Comparison of ENCODE assay signal across 9 cellular contexts in genomic region chr19:12676384-12676792, GRCh38. TPM values are rescaled to one million over a fixed set of nuclear protein-coding genes. Genes with fewer than 3 reads are reported as not detected.
DNase-seq lines count a peak whose midpoint lies in the region; ATAC-seq and TF ChIP-seq lines count a peak whose summit lies in the region.
"Had no signal": no experiment of that assay in that cellular context is flagged by ENCODE, and none has a peak within 500 bp of the region (broad histone marks: within the 10 kb centered on the region; RNA-seq: fewer than 3 reads in every experiment).

No MANE protein-coding gene starts in this region.

- H3K27ac ChIP-seq in OCI-LY3 (ENCODE audit: low read length) = no peak overlapping the region
- H3K27ac ChIP-seq: SK-N-MC had no signal

- peaks cover 35 to 39% of the 10 kb centered on the region in 2 donors for H3K4me1 Mint-ChIP-seq in natural killer cell treated with Interleukin-12 subunit alpha and Interleukin-12 subunit beta and Interleukin-15 and Interleukin-18, amount 100 ng/mL, for 72 hours (ENCODE audit: low read depth in 2 of 2)

- H3K27me3 ChIP-seq in OCI-LY3 (ENCODE audit: low read depth, low read length) = no peaks in the 10 kb centered on the region

- H2AFZ ChIP-seq in OCI-LY3 (ENCODE audit: low read depth, low read length) = no peak overlapping the region

- H3K9me3 ChIP-seq in OCI-LY3 (ENCODE audit: insufficient read depth, low read length) = no peaks in the 10 kb centered on the region

- peak; percentile 44 to 49 for ATAC-seq in natural killer cell treated with Interleukin-12 subunit alpha and Interleukin-12 subunit beta and Interleukin-15 and Interleukin-18, amount 100 ng/mL, for 72 hours
- ATAC-seq in HG02970 (IDR thresholded peaks at IDR 0.05; ENCODE audit: low FRiP score, unreplicated experiment) = no peak

- DNase-seq in COLO668 (lab: John Stamatoyannopoulos, UW; ENCODE audit: unreplicated experiment) = peak; percentile 85
- DNase-seq in HT-29 (ENCODE audit: low spot score) = peak; percentile 81
- peak; percentile 87 for DNase-seq in activated CD8-positive, alpha-beta memory T cell treated with anti-CD3 and anti-CD28 coated beads, Interleukin-2, amount 50 U/mL, for 4 hours
- DNase-seq in epithelial cell of proximal tubule (ENCODE audit: low read depth) = no peak
- peak; percentile 84 for DNase-seq in natural killer cell treated with Interleukin-12 subunit alpha and Interleukin-12 subunit beta and Interleukin-15 and Interleukin-18, amount 100 ng/mL, for 72 hours (ENCODE audit: low spot score)
- peak; percentile 83 for DNase-seq in stimulated activated naive CD4-positive, alpha-beta T cell treated with Interleukin-2 at 50 U/mL for 16 hours (lab: John Stamatoyannopoulos, UW)

- no peak overlapping the region for H3K4me3 Mint-ChIP-seq in natural killer cell treated with Interleukin-12 subunit alpha and Interleukin-12 subunit beta and Interleukin-15 and Interleukin-18, amount 100 ng/mL, for 72 hours

- H3K9me3 Mint-ChIP-seq in natural killer cell treated with Interleukin-12 subunit alpha and Interleukin-12 subunit beta and Interleukin-15 and Interleukin-18, amount 100 ng/mL, for 72 hours = no peaks in the 10 kb centered on the region

- H3K36me3 Mint-ChIP-seq in natural killer cell treated with Interleukin-12 subunit alpha and Interleukin-12 subunit beta and Interleukin-15 and Interleukin-18, amount 100 ng/mL, for 72 hours = peaks cover 17% of the 10 kb centered on the region

- TF ChIP-seq CTCF in OCI-LY3 (IDR thresholded peaks at IDR 0.05; ENCODE audit: low read depth, low read length) = peak; percentile 88
- peak; percentile 93 for TF ChIP-seq CTCF in epithelial cell of proximal tubule (conservative IDR thresholded peaks at IDR 0.05; ENCODE audit: low read depth, low read length)

- H3K9ac ChIP-seq in OCI-LY3 (ENCODE audit: low read length) = no peak overlapping the region

- peaks cover 5% of the 10 kb centered on the region; the same call in 1 of the 2 replicates for H3K4me1 ChIP-seq in OCI-LY3 (ENCODE audit: low read length)

- no peak overlapping the region for H3K4me3 ChIP-seq in OCI-LY3 (ENCODE audit: low read length)
- H3K4me3 ChIP-seq in epithelial cell of proximal tubule (ENCODE audit: low read depth, low read length) = no peak overlapping the region
- H3K4me3 ChIP-seq: SK-N-MC had no signal

- H3K79me2 ChIP-seq in OCI-LY3 (ENCODE audit: low read length) = peaks cover 26% of the 10 kb centered on the region

- peaks cover 55% of the 10 kb centered on the region for H3K36me3 ChIP-seq in OCI-LY3 (replicated peaks; ENCODE audit: low read depth, low read length)

- H3K27me3 Mint-ChIP-seq in natural killer cell treated with Interleukin-12 subunit alpha and Interleukin-12 subunit beta and Interleukin-15 and Interleukin-18, amount 100 ng/mL, for 72 hours = no peaks in the 10 kb centered on the region

- H3K4me2 ChIP-seq in OCI-LY3 (ENCODE audit: low read length) = no peak overlapping the region

- H4K20me1 ChIP-seq in OCI-LY3 (ENCODE audit: insufficient read depth, low read length) = peaks cover 10% of the 10 kb centered on the region; the same call in 1 of the 2 replicates

- peak overlapping the region in 1 of 2 donors; percentile 57 for H3K27ac Mint-ChIP-seq in natural killer cell treated with Interleukin-12 subunit alpha and Interleukin-12 subunit beta and Interleukin-15 and Interleukin-18, amount 100 ng/mL, for 72 hours

RNA-seq across cellular contexts. Expression of gene DHPS, which starts 5.3 kb away (rescaled TPM):
- total RNA-seq in HT-29 (2014; rRNA removed; shearing (Covaris generic)) = 95.0 and 95.4 TPM in 2 replicates
- 108 and 134 TPM in 2 replicates for total RNA-seq in epithelial cell of proximal tubule
- 100 to 1,000 TPM; 127 to 148 TPM for total RNA-seq in natural killer cell treated with Interleukin-12 subunit alpha and Interleukin-12 subunit beta and Interleukin-15 and Interleukin-18, amount 100 ng/mL, for 72 hours

RNA-seq across cellular contexts. Expression of gene WDR83, which starts 9.8 kb away (rescaled TPM):
- total RNA-seq in HT-29 (2014; rRNA removed; shearing (Covaris generic)) = 21.7 and 22.1 TPM in 2 replicates
- total RNA-seq in epithelial cell of proximal tubule = 3.6 and 10.8 TPM in 2 replicates
- total RNA-seq in natural killer cell treated with Interleukin-12 subunit alpha and Interleukin-12 subunit beta and Interleukin-15 and Interleukin-18, amount 100 ng/mL, for 72 hours = 10 to 100 TPM; 18.6 to 25.1 TPM

RNA-seq across cellular contexts. Expression of gene MAN2B1, which starts 9.8 kb away (rescaled TPM):
- total RNA-seq in HT-29 (2014; rRNA removed; shearing (Covaris generic)) = 18.4 and 35.1 TPM in 2 replicates
- 41.7 and 64.2 TPM in 2 replicates for total RNA-seq in epithelial cell of proximal tubule
- total RNA-seq in natural killer cell treated with Interleukin-12 subunit alpha and Interleukin-12 subunit beta and Interleukin-15 and Interleukin-18, amount 100 ng/mL, for 72 hours = 100 to 1,000 TPM; 135 to 199 TPM

RNA-seq across cellular contexts. Expression of gene GNG14, which starts 11.4 kb away (rescaled TPM):
- total RNA-seq in HT-29 (2014; rRNA removed; shearing (Covaris generic)) = not detected in 2 replicates
- not detected in 2 replicates for total RNA-seq in epithelial cell of proximal tubule
- total RNA-seq in natural killer cell treated with Interleukin-12 subunit alpha and Interleukin-12 subunit beta and Interleukin-15 and Interleukin-18, amount 100 ng/mL, for 72 hours = not detected

RNA-seq across cellular contexts. Expression of gene FBXW9, which starts 20.0 kb away (rescaled TPM):
- 32.9 and 38.0 TPM in 2 replicates for total RNA-seq in HT-29 (2014; rRNA removed; shearing (Covaris generic))
- total RNA-seq in epithelial cell of proximal tubule = 18.5 and 21.3 TPM in 2 replicates
- total RNA-seq in natural killer cell treated with Interleukin-12 subunit alpha and Interleukin-12 subunit beta and Interleukin-15 and Interleukin-18, amount 100 ng/mL, for 72 hours = 10 to 100 TPM in 1 of 2 donors, 1 to 10 TPM in 1; 5.6 to 15.4 TPM
